1 cellular context compared by ENCODE assay signal in the genomic region with DNA sequence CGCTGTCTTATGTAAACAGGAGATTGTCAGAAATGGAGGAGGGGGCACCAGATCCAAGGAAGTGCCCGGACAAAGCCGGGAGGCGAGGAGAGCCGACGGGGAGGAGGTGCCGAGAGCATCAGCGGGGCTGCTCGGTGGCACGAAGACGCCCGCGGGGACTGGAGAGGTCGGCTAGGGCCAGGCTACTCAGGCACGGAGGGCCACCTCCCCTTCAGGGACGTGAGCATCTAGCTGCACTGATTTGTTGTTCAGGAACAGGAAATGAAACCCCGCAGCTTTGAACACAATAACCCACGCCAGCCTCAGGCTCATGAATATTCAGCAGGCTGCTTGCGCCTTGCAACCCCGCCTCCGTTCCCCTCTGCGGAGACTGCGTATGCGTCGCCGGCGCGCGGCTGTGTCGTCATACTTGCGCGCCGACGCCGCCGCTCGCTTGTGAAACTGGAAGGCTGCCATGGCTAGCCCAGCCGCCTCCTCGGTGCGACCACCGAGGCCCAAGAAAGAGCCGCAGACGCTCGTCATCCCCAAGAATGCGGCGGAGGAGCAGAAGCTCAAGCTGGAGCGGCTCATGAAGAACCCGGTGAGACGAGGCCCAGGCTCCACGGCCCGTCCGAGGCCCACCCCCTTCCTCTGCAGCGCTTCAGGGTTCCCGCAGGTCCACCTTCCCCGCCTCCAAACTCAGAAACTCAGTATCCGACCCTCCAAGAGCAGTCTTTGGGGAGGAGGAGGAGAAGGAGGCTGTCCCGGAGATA.
TF ChIP-seq lines count a peak whose summit lies in the region.

A gene with protein sequence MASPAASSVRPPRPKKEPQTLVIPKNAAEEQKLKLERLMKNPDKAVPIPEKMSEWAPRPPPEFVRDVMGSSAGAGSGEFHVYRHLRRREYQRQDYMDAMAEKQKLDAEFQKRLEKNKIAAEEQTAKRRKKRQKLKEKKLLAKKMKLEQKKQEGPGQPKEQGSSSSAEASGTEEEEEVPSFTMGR (plus strand): TSS at position 406 of the 752 bp plus-strand sequence. CDS start 49 bp downstream, at position 455.

TF ChIP-seq in GM12878, 131 proteins besides CTCF, POLR2A, EP300 and RAD21 (continued from another document and continues in another):
- TF ChIP-seq CEBPB (IDR thresholded peaks at IDR 0.05; ENCODE audit: borderline replicate concordance in 1 of 2, low read depth in 2 of 2, low read length in 2 of 2) (no peak), TAF1 (IDR thresholded peaks at IDR 0.05; ENCODE audit: borderline replicate concordance, low read depth, low read length) (no peak; the same call in 1 of the 2 replicates), TBL1XR1 (IDR thresholded peaks at IDR 0.05; ENCODE audit: low read depth, low read length) (0 out of 2 replicates have a peak, but pooled peaks have one; percentile 65), FOS (IDR thresholded peaks at IDR 0.05; ENCODE audit: borderline replicate concordance, extremely low read depth, insufficient read length) (no peak), ZBED1 (IDR thresholded peaks at IDR 0.05; ENCODE audit: borderline replicate concordance) (peak; percentile 47; the same call in 1 of the 2 replicates), SIN3A (IDR thresholded peaks at IDR 0.05; ENCODE audit: low read depth, low read length) (no peak; the same call in none of the 2 replicates), NR2F1 (conservative IDR thresholded peaks at IDR 0.05) (peak; percentile 73), SMARCA5 (IDR thresholded peaks at IDR 0.05) (no peak), ZSCAN29 (IDR thresholded peaks at IDR 0.05) (no peak), PAX5 (IDR thresholded peaks at IDR 0.05; ENCODE audit: borderline replicate concordance, low read depth, low read length) (peak; percentile 76), IRF4 (IDR thresholded peaks at IDR 0.05; ENCODE audit: low read depth, low read length) (peak; percentile 86), RELA (IDR thresholded peaks at IDR 0.05; ENCODE audit: borderline replicate concordance, partially characterized antibody) (no peak), RCOR1 (conservative IDR thresholded peaks at IDR 0.05; ENCODE audit: low read depth, low read length) (peak; percentile 97), ETV6 (conservative IDR thresholded peaks at IDR 0.05 in 1 of 2, IDR thresholded peaks at IDR 0.05 in 1 of 2; ENCODE audit: borderline replicate concordance in 1 of 2, low read depth in 1 of 2) (peak in 1 of 2 experiments; percentile 36; a peak in 1 of 4 replicates), MTA3 (IDR thresholded peaks at IDR 0.05; ENCODE audit: borderline replicate concordance, low read length) (peak; percentile 94; the same call in 1 of the 2 replicates), EZH2 (IDR thresholded peaks at IDR 0.05; ENCODE audit: borderline replicate concordance, control insufficient read depth, low read depth, low read length) (no peak), SMAD1 (IDR thresholded peaks at IDR 0.05; ENCODE audit: low read depth, partially characterized antibody) (no peak), LARP7 (IDR thresholded peaks at IDR 0.05) (no peak; the same call in 1 of the 2 replicates), CHD2 (IDR thresholded peaks at IDR 0.05; ENCODE audit: borderline replicate concordance, low read depth, low read length) (peak; percentile 80; the same call in 1 of the 2 replicates), RB1 (IDR thresholded peaks at IDR 0.05; ENCODE audit: borderline replicate concordance) (peak; percentile 77; the same call in 1 of the 2 replicates), SIX5 (IDR thresholded peaks at IDR 0.05; ENCODE audit: low read depth, low read length, severe bottlenecking) (peak; percentile 45), CHD4 (IDR thresholded peaks at IDR 0.05) (no peak), JUND (IDR thresholded peaks at IDR 0.05; ENCODE audit: low read depth, low read length) (no peak), HDAC2 (IDR thresholded peaks at IDR 0.05) (no peak), FOXM1 (IDR thresholded peaks at IDR 0.05; ENCODE audit: low read depth, low read length) (peak; percentile 64; the same call in 1 of the 2 replicates), WRNIP1 (IDR thresholded peaks at IDR 0.05; ENCODE audit: borderline replicate concordance, low read depth, low read length) (0 out of 2 replicates have a peak, but pooled peaks have one; percentile 66), HDGF (IDR thresholded peaks at IDR 0.05) (0 out of 2 replicates have a peak, but pooled peaks have one; percentile 47), SREBF1 (IDR thresholded peaks at IDR 0.05; ENCODE audit: low read length) (no peak), CBX5 (IDR thresholded peaks at IDR 0.05; ENCODE audit: low read depth) (peak; percentile 70; the same call in 1 of the 2 replicates), CBX3 (IDR thresholded peaks at IDR 0.05; ENCODE audit: borderline replicate concordance, low read depth) (no peak), SRF (IDR thresholded peaks at IDR 0.05; ENCODE audit: low read depth in 2 of 2, low read length in 2 of 2) (peak; percentile 60 to 91), YY1 (IDR thresholded peaks at IDR 0.05; ENCODE audit: low read depth, low read length) (peak; percentile 89), RFX5 (IDR thresholded peaks at IDR 0.05; ENCODE audit: low read depth, low read length) (0 out of 2 replicates have a peak, but pooled peaks have one; percentile 8), ZZZ3 (IDR thresholded peaks at IDR 0.05; ENCODE audit: control insufficient read depth, insufficient read length, low read depth) (no peak), EED (IDR thresholded peaks at IDR 0.05; ENCODE audit: low read depth) (no peak), MXI1 (IDR thresholded peaks at IDR 0.05; ENCODE audit: low read depth, low read length) (peak; percentile 89)
- TF ChIP-seq, protein P1, sequence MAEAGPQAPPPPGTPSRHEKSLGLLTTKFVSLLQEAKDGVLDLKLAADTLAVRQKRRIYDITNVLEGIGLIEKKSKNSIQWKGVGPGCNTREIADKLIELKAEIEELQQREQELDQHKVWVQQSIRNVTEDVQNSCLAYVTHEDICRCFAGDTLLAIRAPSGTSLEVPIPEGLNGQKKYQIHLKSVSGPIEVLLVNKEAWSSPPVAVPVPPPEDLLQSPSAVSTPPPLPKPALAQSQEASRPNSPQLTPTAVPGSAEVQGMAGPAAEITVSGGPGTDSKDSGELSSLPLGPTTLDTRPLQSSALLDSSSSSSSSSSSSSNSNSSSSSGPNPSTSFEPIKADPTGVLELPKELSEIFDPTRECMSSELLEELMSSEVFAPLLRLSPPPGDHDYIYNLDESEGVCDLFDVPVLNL (IDR thresholded peaks at IDR 0.05; ENCODE audit: low read depth, low read length): 0 out of 2 replicates have a peak, but pooled peaks have one; percentile 10
- TF ChIP-seq, protein P2, sequence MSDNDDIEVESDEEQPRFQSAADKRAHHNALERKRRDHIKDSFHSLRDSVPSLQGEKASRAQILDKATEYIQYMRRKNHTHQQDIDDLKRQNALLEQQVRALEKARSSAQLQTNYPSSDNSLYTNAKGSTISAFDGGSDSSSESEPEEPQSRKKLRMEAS (IDR thresholded peaks at IDR 0.05; ENCODE audit: low read depth, low read length): peak; percentile 74
- TF ChIP-seq, protein P3, sequence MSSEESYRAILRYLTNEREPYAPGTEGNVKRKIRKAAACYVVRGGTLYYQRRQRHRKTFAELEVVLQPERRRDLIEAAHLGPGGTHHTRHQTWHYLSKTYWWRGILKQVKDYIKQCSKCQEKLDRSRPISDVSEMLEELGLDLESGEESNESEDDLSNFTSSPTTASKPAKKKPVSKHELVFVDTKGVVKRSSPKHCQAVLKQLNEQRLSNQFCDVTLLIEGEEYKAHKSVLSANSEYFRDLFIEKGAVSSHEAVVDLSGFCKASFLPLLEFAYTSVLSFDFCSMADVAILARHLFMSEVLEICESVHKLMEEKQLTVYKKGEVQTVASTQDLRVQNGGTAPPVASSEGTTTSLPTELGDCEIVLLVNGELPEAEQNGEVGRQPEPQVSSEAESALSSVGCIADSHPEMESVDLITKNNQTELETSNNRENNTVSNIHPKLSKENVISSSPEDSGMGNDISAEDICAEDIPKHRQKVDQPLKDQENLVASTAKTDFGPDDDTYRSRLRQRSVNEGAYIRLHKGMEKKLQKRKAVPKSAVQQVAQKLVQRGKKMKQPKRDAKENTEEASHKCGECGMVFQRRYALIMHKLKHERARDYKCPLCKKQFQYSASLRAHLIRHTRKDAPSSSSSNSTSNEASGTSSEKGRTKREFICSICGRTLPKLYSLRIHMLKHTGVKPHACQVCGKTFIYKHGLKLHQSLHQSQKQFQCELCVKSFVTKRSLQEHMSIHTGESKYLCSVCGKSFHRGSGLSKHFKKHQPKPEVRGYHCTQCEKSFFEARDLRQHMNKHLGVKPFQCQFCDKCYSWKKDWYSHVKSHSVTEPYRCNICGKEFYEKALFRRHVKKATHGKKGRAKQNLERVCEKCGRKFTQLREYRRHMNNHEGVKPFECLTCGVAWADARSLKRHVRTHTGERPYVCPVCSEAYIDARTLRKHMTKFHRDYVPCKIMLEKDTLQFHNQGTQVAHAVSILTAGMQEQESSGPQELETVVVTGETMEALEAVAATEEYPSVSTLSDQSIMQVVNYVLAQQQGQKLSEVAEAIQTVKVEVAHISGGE (CRISPR knock-in tag; IDR thresholded peaks at IDR 0.05): no peak
- TF ChIP-seq, protein P4, sequence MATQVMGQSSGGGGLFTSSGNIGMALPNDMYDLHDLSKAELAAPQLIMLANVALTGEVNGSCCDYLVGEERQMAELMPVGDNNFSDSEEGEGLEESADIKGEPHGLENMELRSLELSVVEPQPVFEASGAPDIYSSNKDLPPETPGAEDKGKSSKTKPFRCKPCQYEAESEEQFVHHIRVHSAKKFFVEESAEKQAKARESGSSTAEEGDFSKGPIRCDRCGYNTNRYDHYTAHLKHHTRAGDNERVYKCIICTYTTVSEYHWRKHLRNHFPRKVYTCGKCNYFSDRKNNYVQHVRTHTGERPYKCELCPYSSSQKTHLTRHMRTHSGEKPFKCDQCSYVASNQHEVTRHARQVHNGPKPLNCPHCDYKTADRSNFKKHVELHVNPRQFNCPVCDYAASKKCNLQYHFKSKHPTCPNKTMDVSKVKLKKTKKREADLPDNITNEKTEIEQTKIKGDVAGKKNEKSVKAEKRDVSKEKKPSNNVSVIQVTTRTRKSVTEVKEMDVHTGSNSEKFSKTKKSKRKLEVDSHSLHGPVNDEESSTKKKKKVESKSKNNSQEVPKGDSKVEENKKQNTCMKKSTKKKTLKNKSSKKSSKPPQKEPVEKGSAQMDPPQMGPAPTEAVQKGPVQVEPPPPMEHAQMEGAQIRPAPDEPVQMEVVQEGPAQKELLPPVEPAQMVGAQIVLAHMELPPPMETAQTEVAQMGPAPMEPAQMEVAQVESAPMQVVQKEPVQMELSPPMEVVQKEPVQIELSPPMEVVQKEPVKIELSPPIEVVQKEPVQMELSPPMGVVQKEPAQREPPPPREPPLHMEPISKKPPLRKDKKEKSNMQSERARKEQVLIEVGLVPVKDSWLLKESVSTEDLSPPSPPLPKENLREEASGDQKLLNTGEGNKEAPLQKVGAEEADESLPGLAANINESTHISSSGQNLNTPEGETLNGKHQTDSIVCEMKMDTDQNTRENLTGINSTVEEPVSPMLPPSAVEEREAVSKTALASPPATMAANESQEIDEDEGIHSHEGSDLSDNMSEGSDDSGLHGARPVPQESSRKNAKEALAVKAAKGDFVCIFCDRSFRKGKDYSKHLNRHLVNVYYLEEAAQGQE (IDR thresholded peaks at IDR 0.05; ENCODE audit: low read depth, low read length): 0 out of 2 replicates have a peak, but pooled peaks have one; percentile 17
- TF ChIP-seq, protein P5, sequence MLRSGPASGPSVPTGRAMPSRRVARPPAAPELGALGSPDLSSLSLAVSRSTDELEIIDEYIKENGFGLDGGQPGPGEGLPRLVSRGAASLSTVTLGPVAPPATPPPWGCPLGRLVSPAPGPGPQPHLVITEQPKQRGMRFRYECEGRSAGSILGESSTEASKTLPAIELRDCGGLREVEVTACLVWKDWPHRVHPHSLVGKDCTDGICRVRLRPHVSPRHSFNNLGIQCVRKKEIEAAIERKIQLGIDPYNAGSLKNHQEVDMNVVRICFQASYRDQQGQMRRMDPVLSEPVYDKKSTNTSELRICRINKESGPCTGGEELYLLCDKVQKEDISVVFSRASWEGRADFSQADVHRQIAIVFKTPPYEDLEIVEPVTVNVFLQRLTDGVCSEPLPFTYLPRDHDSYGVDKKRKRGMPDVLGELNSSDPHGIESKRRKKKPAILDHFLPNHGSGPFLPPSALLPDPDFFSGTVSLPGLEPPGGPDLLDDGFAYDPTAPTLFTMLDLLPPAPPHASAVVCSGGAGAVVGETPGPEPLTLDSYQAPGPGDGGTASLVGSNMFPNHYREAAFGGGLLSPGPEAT (IDR thresholded peaks at IDR 0.05; ENCODE audit: low read depth): peak; percentile 58
- TF ChIP-seq, protein P6, sequence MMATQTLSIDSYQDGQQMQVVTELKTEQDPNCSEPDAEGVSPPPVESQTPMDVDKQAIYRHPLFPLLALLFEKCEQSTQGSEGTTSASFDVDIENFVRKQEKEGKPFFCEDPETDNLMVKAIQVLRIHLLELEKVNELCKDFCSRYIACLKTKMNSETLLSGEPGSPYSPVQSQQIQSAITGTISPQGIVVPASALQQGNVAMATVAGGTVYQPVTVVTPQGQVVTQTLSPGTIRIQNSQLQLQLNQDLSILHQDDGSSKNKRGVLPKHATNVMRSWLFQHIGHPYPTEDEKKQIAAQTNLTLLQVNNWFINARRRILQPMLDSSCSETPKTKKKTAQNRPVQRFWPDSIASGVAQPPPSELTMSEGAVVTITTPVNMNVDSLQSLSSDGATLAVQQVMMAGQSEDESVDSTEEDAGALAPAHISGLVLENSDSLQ (IDR thresholded peaks at IDR 0.05): 0 out of 2 replicates have a peak, but pooled peaks have one; percentile 5
